In genomic region chr10:86049442-86049841, GRCh38 we compare ENCODE assay signal across 13 cellular contexts.
DNase-seq lines count a peak whose midpoint lies in the region; ATAC-seq and TF ChIP-seq lines count a peak whose summit lies in the region.
"Had no signal": no experiment of that assay in that cellular context is flagged by ENCODE, and none has a peak within 500 bp of the region (broad histone marks: within the 10 kb centered on the region; RNA-seq: fewer than 3 reads in every experiment).

No MANE protein-coding gene starts in this region.

- H3K27ac ChIP-seq in heart right ventricle: peak overlapping the region in 1 of 10 donors; percentile 1
- H3K27ac ChIP-seq: GM23248 had no signal

- peak in 6 of 8 donors; percentile 48 to 86 (median 72) for ATAC-seq in heart right ventricle
- no peak for ATAC-seq in Right ventricle myocardium inferior
- no peak for ATAC-seq in HG03025 (IDR thresholded peaks at IDR 0.05; ENCODE audit: low FRiP score, unreplicated experiment)

- peak; percentile 48 for DNase-seq in activated CD8-positive, alpha-beta memory T cell treated with anti-CD3 and anti-CD28 coated beads for 24 hours
- no peak for DNase-seq in activated CD8-positive, alpha-beta memory T cell treated with anti-CD3 and anti-CD28 coated beads, Interleukin-2, amount 50 U/mL, for 4 hours
- peak in 1 of 2 donors; percentile 46 for DNase-seq in heart right ventricle
- DNase-seq in Right ventricle myocardium inferior (ENCODE audit: missing footprints): no peak
- peak; percentile 13 for DNase-seq in islet precursor cell
- no peak for DNase-seq in NCI-H2029 (lab: John Stamatoyannopoulos, UW)
- DNase-seq: ACHN; C1 segment of cervical spinal cord; Calu3; CD4-positive, alpha-beta T cell; DMS 273 treated with DMSO at 0.1 percent for 48 hours; GM23248 had no signal

- H3K4me3 ChIP-seq in heart right ventricle: no peak overlapping the region
- H3K4me3 ChIP-seq: GM23248 had no signal

- H3K9me3 ChIP-seq in heart right ventricle: peaks cover 0 to 10% (median 0%) of the 10 kb centered on the region in 11 donors

- H3K36me3 ChIP-seq in heart right ventricle: no peaks in the 10 kb centered on the region

- peaks cover 0 to 10% (median 0%) of the 10 kb centered on the region in 9 donors for H3K4me1 ChIP-seq in heart right ventricle

- TF ChIP-seq CTCF in heart right ventricle (IDR thresholded peaks at IDR 0.05): no peak

- no peaks in the 10 kb centered on the region for H3K27me3 ChIP-seq in heart right ventricle

- WGBS in heart right ventricle, 2 donors: 63 to 67% methylated on average over 4 of the region's 4 CpGs

- intact Hi-C loops in heart right ventricle (cut with DNase I): no loop called here
- intact Hi-C loops in Right ventricle myocardium inferior (cut with DNase I): no loop called here

Comparison
In these comparisons a context has a peak if more than half of its experiments do, and no peak if none do; other contexts are left out.
1. DNase-seq: peak in activated CD8-positive, alpha-beta memory T cell treated with anti-CD3 and anti-CD28 coated beads for 24 hours (single experiment) and islet precursor cell (single experiment); none in activated CD8-positive, alpha-beta memory T cell treated with anti-CD3 and anti-CD28 coated beads, Interleukin-2, amount 50 U/mL, for 4 hours (single experiment), Right ventricle myocardium inferior (single experiment) and NCI-H2029 (single experiment).
2. ATAC-seq: peak in heart right ventricle (6 of 8); none in Right ventricle myocardium inferior (single experiment) and HG03025 (single experiment).